In the genomic region with DNA sequence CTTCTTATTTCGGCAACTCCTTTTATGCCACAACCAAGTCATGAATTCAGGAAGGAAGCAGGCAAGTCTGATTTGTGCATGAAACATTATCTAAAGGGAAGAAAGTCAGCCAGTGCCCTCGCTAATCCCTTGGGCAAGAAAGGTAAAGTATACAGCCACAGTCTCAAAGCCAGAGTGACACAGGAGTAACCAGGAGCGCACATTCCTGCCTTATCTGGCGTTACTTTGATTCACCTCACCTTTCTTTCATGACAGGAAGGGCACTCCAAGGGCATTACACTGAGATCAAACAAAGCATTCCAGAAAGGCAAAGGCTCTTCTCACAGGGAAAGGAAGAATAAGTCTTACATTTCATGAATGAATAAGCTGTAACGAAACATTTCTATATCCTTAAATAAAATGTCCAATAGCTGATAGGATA, we compare ENCODE assay signal across 11 cellular contexts. TPM values are rescaled to one million over a fixed set of nuclear protein-coding genes. Genes with fewer than 3 reads are reported as not detected.
DNase-seq lines count a peak whose midpoint lies in the region; ATAC-seq, FAIRE-seq and TF ChIP-seq lines count a peak whose summit lies in the region.
"Had no signal": no experiment of that assay in that cellular context is flagged by ENCODE, and none has a peak within 500 bp of the region (broad histone marks: within the 10 kb centered on the region; RNA-seq: fewer than 3 reads in every experiment).

No MANE protein-coding gene starts in this region.

- DNase-seq in HCT116 (ENCODE audit: low read depth, low spot score) (no peak), bronchial epithelial cell (ENCODE audit: low read depth) (no peak), left lobe of liver (ENCODE audit: low spot score) (no peak), DMS 273 (lab: John Stamatoyannopoulos, UW; ENCODE audit: unreplicated experiment) (no peak), AML-193 (lab: John Stamatoyannopoulos, UW) (no peak)
- DNase-seq: activated CD4-positive, alpha-beta T cell treated with anti-CD3 and anti-CD28 coated beads, Interleukin-2, amount 50 U/mL, for 4 hours; CD4-positive, CD25-positive, alpha-beta regulatory T cell; NCI-H2171 treated with DMSO at 0.1 percent for 48 hours had no signal

- TF ChIP-seq POLR2A in HCT116 (IDR thresholded peaks at IDR 0.05; ENCODE audit: borderline replicate concordance, extremely low read depth, insufficient read depth, insufficient read length): no peak

- H3K4me3 ChIP-seq in HCT116 (replicated peaks in 1 of 2; ENCODE audit: low read depth in 1 of 2, low read length in 2 of 2) (0 out of 4 replicates have a peak overlapping the region, but pooled peaks of 1 of the 2 experiments have one; percentile 1), bronchial epithelial cell (ENCODE audit: low read depth, low read length) (no peak overlapping the region), skeletal muscle satellite cell (ENCODE audit: low read length) (no peak overlapping the region)

- RAD21 ChIA-PET in HCT116 (lab: Charles Lee; ENCODE audit: low non-redundant PET in 1 of 2, low total read pairs in 2 of 2, uncharacterized antibody in 2 of 2, unreplicated experiment in 2 of 2): no interaction called here

- FAIRE-seq in bronchial epithelial cell (lab: Jason Lieb, UNC): peak; percentile 66

- no peaks in the 10 kb centered on the region for H3K9me2 ChIP-seq in HCT116 (ENCODE audit: insufficient read depth)

- no peak for TF ChIP-seq CTCF in HCT116 (IDR thresholded peaks at IDR 0.05 in 2 of 3, conservative IDR thresholded peaks at IDR 0.05 in 1 of 3; ENCODE audit: borderline replicate concordance in 1 of 3, insufficient read depth in 1 of 3, low read depth in 2 of 3, low read length in 2 of 3)
- no peak for TF ChIP-seq CTCF in bronchial epithelial cell (IDR thresholded peaks at IDR 0.05; ENCODE audit: insufficient read depth, low read length, severe bottlenecking)

- peaks cover 95% of the 10 kb centered on the region for H4K20me1 ChIP-seq in HCT116 (ENCODE audit: insufficient read depth)

- H3K36me3 ChIP-seq in HCT116 (ENCODE audit: control insufficient read depth in 1 of 2, insufficient read depth in 2 of 2, low read length in 2 of 2) (peaks cover 7 to 40% of the 10 kb centered on the region in 2 experiments; a peak in 3 of 4 replicates), bronchial epithelial cell (ENCODE audit: control insufficient read depth, insufficient read depth, low read length) (peaks cover 11% of the 10 kb centered on the region), skeletal muscle satellite cell (ENCODE audit: insufficient read depth, low read length) (peaks cover 9% of the 10 kb centered on the region)

- H2AFZ ChIP-seq in HCT116 (ENCODE audit: low read depth, low read length, poor library complexity, severe bottlenecking): no peak overlapping the region

- peaks cover 100% of the 10 kb centered on the region for H3K79me2 ChIP-seq in HCT116 (ENCODE audit: insufficient read depth, low read length)

- no peaks in the 10 kb centered on the region for H3K27me3 ChIP-seq in HCT116 (ENCODE audit: insufficient read depth, low read length)
- H3K27me3 ChIP-seq in bronchial epithelial cell (ENCODE audit: control insufficient read depth, insufficient read depth, low read length): no peaks in the 10 kb centered on the region
- no peaks in the 10 kb centered on the region for H3K27me3 ChIP-seq in skeletal muscle satellite cell (ENCODE audit: control insufficient read depth, insufficient read depth, low read length)

- H3K9me3 ChIP-seq in HCT116 (ENCODE audit: control insufficient read depth in 1 of 2, insufficient read depth in 1 of 2, low read depth in 1 of 2, low read length in 2 of 2): no peaks in the 10 kb centered on the region
- no peaks in the 10 kb centered on the region for H3K9me3 ChIP-seq in skeletal muscle satellite cell (replicated peaks; ENCODE audit: low read length)

- TF ChIP-seq RAD21 in HCT116 (IDR thresholded peaks at IDR 0.05; ENCODE audit: low read depth): no peak

- H3K9ac ChIP-seq in HCT116 (ENCODE audit: low read length) (peak overlapping the region; percentile 4; the same call in 1 of the 2 replicates), skeletal muscle satellite cell (ENCODE audit: low read depth, low read length) (peak overlapping the region; percentile 21)

- H3K4me2 ChIP-seq in HCT116 (ENCODE audit: low read length): peak overlapping the region; percentile 58
- no peak overlapping the region for H3K4me2 ChIP-seq in skeletal muscle satellite cell (ENCODE audit: low read length)

- H3K4me1 ChIP-seq in HCT116 (ENCODE audit: control insufficient read depth in 1 of 2, insufficient read depth in 2 of 2, low read length in 2 of 2) (peaks cover 69 to 87% of the 10 kb centered on the region in 2 experiments), skeletal muscle satellite cell (ENCODE audit: control insufficient read depth, insufficient read depth, low read length) (peaks cover 35% of the 10 kb centered on the region)

- CTCF ChIA-PET in HCT116 (lab: Charles Lee): no interaction called here

- intact Hi-C loops in HCT116 (cut with micrococcal nuclease): no loop called here

- peak; percentile 65 for ATAC-seq in HCT116
- ATAC-seq in left lobe of liver: peak; percentile 33
- ATAC-seq in HG03469 (IDR thresholded peaks at IDR 0.05; ENCODE audit: unreplicated experiment): no peak
- no peak for ATAC-seq in GM21515 (IDR thresholded peaks at IDR 0.05; ENCODE audit: unreplicated experiment)

- POLR2A ChIA-PET in HCT116 (lab: Charles Lee): no interaction called here

- BruUV-seq in HCT116 (replicated peaks; lab: Mats Ljungman, UMichigan): no TSS peak

- H3K27ac ChIP-seq in HCT116 (ENCODE audit: low read depth, low read length): peak overlapping the region; percentile 23; the same call in 1 of the 2 replicates

TF ChIP-seq in HCT116, 20 proteins besides CTCF, POLR2A, EP300 and RAD21:
- TF ChIP-seq ZNF274 (IDR thresholded peaks at IDR 0.05; ENCODE audit: low read depth, low read length) (no peak), TCF7L2 (IDR thresholded peaks at IDR 0.05; ENCODE audit: borderline replicate concordance, extremely low read depth, insufficient read depth, insufficient read length) (peak; percentile 93), SP1 (IDR thresholded peaks at IDR 0.05; ENCODE audit: low read depth) (peak; percentile 33; the same call in 1 of the 2 replicates)

RNA-seq across cellular contexts. Expression of a gene that starts 38.8 kb away (rescaled TPM):
- total RNA-seq in HCT116 (2021; ENCODE audit: unreplicated experiment) (676 TPM), bronchial epithelial cell (237 and 301 TPM in 2 replicates), left lobe of liver (33.4 TPM)
- polyA plus RNA-seq in HCT116 (2012): 458 and 528 TPM in 2 replicates
- 100 and 105 TPM in 2 replicates for total RNA-seq in skeletal muscle satellite cell (2012; rRNA removed)
- total RNA-seq: CD4-positive, CD25-positive, alpha-beta regulatory T cell had no signal

Comparison
In these comparisons a context has a peak if more than half of its experiments do, and no peak if none do; other contexts are left out.
1. ATAC-seq: peak in HCT116 (single experiment) and left lobe of liver (single experiment); none in HG03469 (single experiment) and GM21515 (single experiment).